Comparison of ENCODE assay signal across 8 cellular contexts in genomic region chr3:39150803-39151631, GRCh38. TPM values are rescaled to one million over a fixed set of nuclear protein-coding genes. Genes with fewer than 3 reads are reported as not detected.
DNase-seq lines count a peak whose midpoint lies in the region; ATAC-seq, FAIRE-seq and TF ChIP-seq lines count a peak whose summit lies in the region.

No MANE protein-coding gene starts in this region.

- H3K36me3 ChIP-seq in H7 (replicated peaks; ENCODE audit: control insufficient read depth, insufficient read depth, low read length) = peaks cover 4% of the 10 kb centered on the region; the same call in 1 of the 2 replicates
- peaks cover 5% of the 10 kb centered on the region for H3K36me3 ChIP-seq in skeletal muscle satellite cell (ENCODE audit: insufficient read depth, low read length)

- POLR2A ChIA-PET in A549 (lab: Yijun Ruan, JAX) = interaction anchor here (0.6 to 2.0 kb wide), 6 partner anchors 10 to 43 kb away, joined by 3 to 9 read pairs (median 5); partner anchors contain the start of genes GORASP1 and TTC21A
- POLR2A ChIA-PET in HEK293T (lab: Yijun Ruan, JAX) = interaction anchor here (0.6 to 0.8 kb wide), 2 partner anchors 43 to 256 kb away, joined by 3 read pairs; partner anchors contain the start of genes RPSA and TTC21A

- no peak for FAIRE-seq in A549 (lab: Jason Lieb, UNC)

- H3K4me3 Mint-ChIP-seq in immature natural killer cell = peak overlapping the region; percentile 44 to 95 (median 69)

- H3K4me1 ChIP-seq in A549 (peaks cover 65% of the 10 kb centered on the region), skeletal muscle satellite cell (ENCODE audit: control insufficient read depth, insufficient read depth, low read length) (peaks cover 61% of the 10 kb centered on the region)

- H3K4me1 Mint-ChIP-seq in immature natural killer cell = peaks cover 68 to 71% of the 10 kb centered on the region in 2 donors

- TF ChIP-seq POLR2A in A549 (IDR thresholded peaks at IDR 0.05; ENCODE audit: low read length) = no peak

- CTCF ChIA-PET in A549 (lab: Yijun Ruan, JAX) (interaction anchor here (0.7 to 2.4 kb wide), 5 partner anchors 9 to 120 kb away, joined by 3 to 7 read pairs (median 3); no protein-coding TSS in a partner anchor), HEK293T (lab: Yijun Ruan, JAX) (interaction anchor here (1.8 kb wide), 1 partner anchor 137 kb away, joined by 7 read pairs; no protein-coding TSS in a partner anchor)

- ATAC-seq in A549 (peak; percentile 14 to 24), HG03439 (IDR thresholded peaks at IDR 0.05; ENCODE audit: unreplicated experiment) (no peak)

- DNase-seq in A549 (ENCODE audit: low read depth in 1 of 2, low spot score in 1 of 2) (peak; percentile 72 to 88), H7 (peak; percentile 72), T-helper 22 cell (ENCODE audit: low read depth) (peak; percentile 39), cardiac fibroblast (ENCODE audit: low read depth in 2 of 2) (peak; percentile 98), immature natural killer cell (peak; percentile 53 to 59 (median 55)), HEK293T (ENCODE audit: extremely low spot score) (no peak)

- TF ChIP-seq CTCF in A549 (IDR thresholded peaks at IDR 0.05) (no peak), cardiac fibroblast (IDR thresholded peaks at IDR 0.05; ENCODE audit: low read depth, low read length) (no peak)

- peak overlapping the region; percentile 94 to 96 for H3K27ac ChIP-seq in A549

- H3K4me3 ChIP-seq in A549 (peak overlapping the region; percentile 95), H7 (ENCODE audit: insufficient read depth, low read depth, low read length) (peak overlapping the region; percentile 12), cardiac fibroblast (replicated peaks in 1 of 2; ENCODE audit: low read depth in 2 of 2, low read length in 2 of 2) (peak overlapping the region; percentile 76 to 83), skeletal muscle satellite cell (ENCODE audit: low read length) (peak overlapping the region; percentile 92)

- H3K27ac Mint-ChIP-seq in immature natural killer cell = peak overlapping the region; percentile 96 to 98 (median 97)

- peaks cover 2% of the 10 kb centered on the region; the same call in 1 of the 2 replicates for H3K27me3 ChIP-seq in H7 (ENCODE audit: control insufficient read depth, insufficient read depth, low read length)
- H3K27me3 ChIP-seq in skeletal muscle satellite cell (ENCODE audit: control insufficient read depth, insufficient read depth, low read length) = no peaks in the 10 kb centered on the region

- TF ChIP-seq EP300 in A549 (IDR thresholded peaks at IDR 0.05) = peak in 1 of 2 experiments; percentile 52; a peak in 2 of 5 replicates

- H3K9me3 ChIP-seq in A549 = no peaks in the 10 kb centered on the region
- H3K9me3 ChIP-seq in skeletal muscle satellite cell (replicated peaks; ENCODE audit: low read length) = no peaks in the 10 kb centered on the region

- H3K9ac ChIP-seq in skeletal muscle satellite cell (ENCODE audit: low read depth, low read length) = peak overlapping the region; percentile 95

- H3K36me3 Mint-ChIP-seq in immature natural killer cell = peaks cover 2 to 6% (median 4%) of the 10 kb centered on the region in 3 donors

- WGBS in A549 (ENCODE audit: missing lambda C conversion rate) = 8% methylated on average over 8 of the region's 9 CpGs

- peaks cover 48 to 76% (median 49%) of the 10 kb centered on the region in 3 donors for H3K27me3 Mint-ChIP-seq in immature natural killer cell (ENCODE audit: low read depth in 3 of 3)

- no peaks in the 10 kb centered on the region for H3K9me3 Mint-ChIP-seq in immature natural killer cell

- H3K4me2 ChIP-seq in A549 = peak overlapping the region; percentile 99
- peak overlapping the region; percentile 81 for H3K4me2 ChIP-seq in skeletal muscle satellite cell (ENCODE audit: low read length)

- TF ChIP-seq RAD21 in A549 (conservative IDR thresholded peaks at IDR 0.05 in 1 of 2, IDR thresholded peaks at IDR 0.05 in 1 of 2) = 0 out of 5 replicates have a peak, but pooled peaks of 1 of the 2 experiments have one; percentile 7

TF ChIP-seq in A549, 52 proteins besides CTCF, POLR2A, EP300 and RAD21 (continues in another document):
- no peak for TF ChIP-seq ZFP36 (IDR thresholded peaks at IDR 0.05; ENCODE audit: borderline replicate concordance, partially characterized antibody)
- no peak for TF ChIP-seq BHLHE40 (IDR thresholded peaks at IDR 0.05; ENCODE audit: low read depth, low read length)
- peak; percentile 14 for TF ChIP-seq MAFK (IDR thresholded peaks at IDR 0.05; ENCODE audit: partially characterized antibody)
- TF ChIP-seq FOSB (CRISPR knock-in tag; IDR thresholded peaks at IDR 0.05) = no peak
- peak; percentile 59; the same call in 1 of the 3 replicates for TF ChIP-seq BCL3 (IDR thresholded peaks at IDR 0.05)
- TF ChIP-seq JUNB (IDR thresholded peaks at IDR 0.05) = peak; percentile 77
- no peak for TF ChIP-seq EHMT2 (IDR thresholded peaks at IDR 0.05; ENCODE audit: low read depth)

TF ChIP-seq in HEK293T, 16 proteins besides CTCF, POLR2A, EP300 and RAD21:
- TF ChIP-seq ARNT (IDR thresholded peaks at IDR 0.05) (no peak), SP1 (IDR thresholded peaks at IDR 0.05) (no peak), HDGF (IDR thresholded peaks at IDR 0.05; ENCODE audit: borderline replicate concordance) (no peak), NFRKB (IDR thresholded peaks at IDR 0.05) (no peak), SUZ12 (IDR thresholded peaks at IDR 0.05) (no peak), ZNF384 (IDR thresholded peaks at IDR 0.05) (no peak), FOXK2 (IDR thresholded peaks at IDR 0.05) (no peak), LEF1 (IDR thresholded peaks at IDR 0.05; ENCODE audit: borderline replicate concordance) (no peak)
- TF ChIP-seq, protein P1, sequence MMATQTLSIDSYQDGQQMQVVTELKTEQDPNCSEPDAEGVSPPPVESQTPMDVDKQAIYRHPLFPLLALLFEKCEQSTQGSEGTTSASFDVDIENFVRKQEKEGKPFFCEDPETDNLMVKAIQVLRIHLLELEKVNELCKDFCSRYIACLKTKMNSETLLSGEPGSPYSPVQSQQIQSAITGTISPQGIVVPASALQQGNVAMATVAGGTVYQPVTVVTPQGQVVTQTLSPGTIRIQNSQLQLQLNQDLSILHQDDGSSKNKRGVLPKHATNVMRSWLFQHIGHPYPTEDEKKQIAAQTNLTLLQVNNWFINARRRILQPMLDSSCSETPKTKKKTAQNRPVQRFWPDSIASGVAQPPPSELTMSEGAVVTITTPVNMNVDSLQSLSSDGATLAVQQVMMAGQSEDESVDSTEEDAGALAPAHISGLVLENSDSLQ (IDR thresholded peaks at IDR 0.05) = no peak

RNA-seq across cellular contexts. Expression of gene CSRNP1, which starts 2.4 kb away (rescaled TPM):
- 15.5 and 15.6 TPM in 2 replicates for polyA plus RNA-seq in A549 (2011; rRNA removed)
- 15.8 and 22.0 TPM in 2 replicates for polyA plus RNA-seq in A549 (2012; cell fraction: cytosol; rRNA removed)
- 40.2 and 41.8 TPM in 2 replicates for polyA plus RNA-seq in A549 (2012; cell fraction: nucleus; rRNA removed)
- 10.7 to 12.9 TPM (median 12.0 TPM) in 3 replicates for polyA plus RNA-seq in A549 (2017; fragmentation: RNase III; extraction: RNeasy Plus Mini Kit Qiagen cat#74134 plus additional on column Dnase treatment)
- 36.0 and 40.0 TPM in 2 replicates for polyA minus RNA-seq in A549 (2011; rRNA and poly(A)+ RNA removed)
- total RNA-seq in H7 (2014; rRNA removed; shearing (Covaris generic)) = 13.4 and 16.5 TPM in 2 replicates
- polyA plus RNA-seq in immature natural killer cell = 10 to 100 TPM; 42.1 to 46.6 (median 43.4) TPM
- 2.3 and 6.3 TPM in 2 replicates for total RNA-seq in skeletal muscle satellite cell (2012; rRNA removed)

RNA-seq across cellular contexts. Expression of gene XIRP1, which starts 41.4 kb away (rescaled TPM):
- not detected in 2 replicates for polyA plus RNA-seq in A549 (2011; rRNA removed)
- polyA plus RNA-seq in A549 (2012; cell fraction: cytosol; rRNA removed) = not detected in 2 replicates
- not detected in 2 replicates for polyA plus RNA-seq in A549 (2012; cell fraction: nucleus; rRNA removed)
- polyA plus RNA-seq in A549 (2017; fragmentation: RNase III; extraction: RNeasy Plus Mini Kit Qiagen cat#74134 plus additional on column Dnase treatment) = not detected in 3 replicates
- polyA minus RNA-seq in A549 (2011; rRNA and poly(A)+ RNA removed) = not detected in 2 replicates
- total RNA-seq in H7 (2014; rRNA removed; shearing (Covaris generic)) = not detected in 2 replicates
- polyA plus RNA-seq in immature natural killer cell = under 1 TPM in 2 of 3 donors, not detected in 1; 0.03 to 0.27 TPM
- 0.25 and 5.7 TPM in 2 replicates for total RNA-seq in skeletal muscle satellite cell (2012; rRNA removed)

RNA-seq across cellular contexts. Expression of gene TTC21A, which starts 43.5 kb away (rescaled TPM):
- polyA plus RNA-seq in A549 (2011; rRNA removed) (1.4 and 2.0 TPM in 2 replicates), A549 (2017; fragmentation: RNase III; extraction: RNeasy Plus Mini Kit Qiagen cat#74134 plus additional on column Dnase treatment) (1.1 to 1.5 TPM (median 1.1 TPM) in 3 replicates), immature natural killer cell (under 1 TPM in 2 of 3 donors, not detected in 1; 0.39 to 0.45 TPM)
- 0.84 and 1.1 TPM in 2 replicates for polyA plus RNA-seq in A549 (2012; cell fraction: cytosol; rRNA removed)
- 5.0 and 6.6 TPM in 2 replicates for polyA plus RNA-seq in A549 (2012; cell fraction: nucleus; rRNA removed)
- polyA minus RNA-seq in A549 (2011; rRNA and poly(A)+ RNA removed) = 3.0 and 6.0 TPM in 2 replicates
- 0.90 and 2.7 TPM in 2 replicates for total RNA-seq in H7 (2014; rRNA removed; shearing (Covaris generic))
- total RNA-seq in skeletal muscle satellite cell (2012; rRNA removed) = 2.8 and 3.5 TPM in 2 replicates

RNA-seq across cellular contexts. Expression of gene GORASP1, which starts 43.6 kb away (rescaled TPM):
- polyA plus RNA-seq in A549 (2011; rRNA removed) (30.3 and 38.9 TPM in 2 replicates), A549 (2017; fragmentation: RNase III; extraction: RNeasy Plus Mini Kit Qiagen cat#74134 plus additional on column Dnase treatment) (27.4 to 36.3 TPM (median 32.3 TPM) in 3 replicates), immature natural killer cell (1 to 10 TPM; 5.3 to 7.8 (median 5.4) TPM)
- 28.3 and 35.0 TPM in 2 replicates for polyA plus RNA-seq in A549 (2012; cell fraction: cytosol; rRNA removed)
- polyA plus RNA-seq in A549 (2012; cell fraction: nucleus; rRNA removed) = 90.4 and 93.9 TPM in 2 replicates
- polyA minus RNA-seq in A549 (2011; rRNA and poly(A)+ RNA removed) = 44.6 and 45.2 TPM in 2 replicates
- 45.6 and 46.9 TPM in 2 replicates for total RNA-seq in H7 (2014; rRNA removed; shearing (Covaris generic))
- total RNA-seq in skeletal muscle satellite cell (2012; rRNA removed) = 25.6 and 29.3 TPM in 2 replicates

Comparison
In these comparisons a context has a peak if more than half of its experiments do, and no peak if none do; other contexts are left out.
1. H3K4me3 ChIP-seq: peak in every context shown above with its lines; median percentile 95 in A549; 92 in skeletal muscle satellite cell; 80 in cardiac fibroblast; 12 in H7.